Comparison of ENCODE assay signal across 8 cellular contexts in the genomic region with DNA sequence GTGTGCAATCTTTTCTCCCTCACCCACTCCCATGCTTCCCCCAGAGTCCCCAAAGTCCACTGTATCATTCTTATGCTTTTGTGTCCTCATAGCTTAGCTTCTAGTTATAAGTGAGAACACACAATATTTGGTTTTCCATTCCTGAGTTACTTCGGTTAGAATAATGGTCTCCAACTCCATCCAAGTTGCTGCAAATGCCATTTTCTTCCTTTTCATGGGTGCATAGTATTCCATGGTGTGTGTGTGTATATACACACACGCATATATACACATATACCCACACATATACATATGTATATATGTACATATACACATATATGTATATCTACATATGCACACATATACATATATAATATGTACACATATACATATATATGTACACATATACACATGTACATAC.
"Had no signal": no experiment of that assay in that cellular context is flagged by ENCODE, and none has a peak within 500 bp of the region (broad histone marks: within the 10 kb centered on the region; RNA-seq: fewer than 3 reads in every experiment).

No MANE protein-coding gene starts in this region.

- H3K27ac ChIP-seq: HL-60, KMS-11 had no signal

- ATAC-seq: HepG2 had no signal

- FAIRE-seq: HepG2, HTR-8/SVneo had no signal

- H3K9ac ChIP-seq: KMS-11 had no signal

- H3K4me3 Mint-ChIP-seq: IgD-negative memory B cell had no signal

- H3K27ac Mint-ChIP-seq: IgD-negative memory B cell had no signal

- H3K4me1 Mint-ChIP-seq: IgD-negative memory B cell had no signal

- H3K4me2 ChIP-seq: KMS-11 had no signal

- H3K36me3 Mint-ChIP-seq: IgD-negative memory B cell had no signal

- DNase-seq: IMR-90, KBM-7, KG1 had no signal
